1 cellular context compared by ENCODE assay signal in genomic region chr11:47552581-47553416, GRCh38.
TF ChIP-seq lines count a peak whose summit lies in the region.

CELF1 (minus strand) TSS chr11:47553132; CDS start chr11:47499523, 53,609 bp downstream.

TF ChIP-seq in H1, 55 proteins besides CTCF, POLR2A, EP300 and RAD21 (continued from another document):
- TF ChIP-seq SAP30 (IDR thresholded peaks at IDR 0.05; ENCODE audit: insufficient read depth, insufficient replicate concordance, low read length) (no peak), SP4 (IDR thresholded peaks at IDR 0.05; ENCODE audit: low read length) (no peak), CBX8 (IDR thresholded peaks at IDR 0.05; ENCODE audit: borderline replicate concordance, low read depth, low read length) (no peak), CHD2 (IDR thresholded peaks at IDR 0.05; ENCODE audit: low read length) (peak; percentile 12; the same call in 1 of the 2 replicates), CTBP2 (IDR thresholded peaks at IDR 0.05; ENCODE audit: borderline replicate concordance, insufficient read depth, insufficient read length, low read length) (no peak), ASH2L (IDR thresholded peaks at IDR 0.05; ENCODE audit: low read length) (peak; percentile 97), SUZ12 (IDR thresholded peaks at IDR 0.05; ENCODE audit: low read length) (no peak), MAX (IDR thresholded peaks at IDR 0.05) (peak; percentile 72), NRF1 (IDR thresholded peaks at IDR 0.05; ENCODE audit: low read depth, low read length) (no peak), TEAD4 (IDR thresholded peaks at IDR 0.05; ENCODE audit: low read depth, low read length) (no peak), TAF7 (optimal IDR thresholded peaks at IDR 0.05; ENCODE audit: borderline replicate concordance, low read depth, low read length) (no peak), BACH1 (IDR thresholded peaks at IDR 0.05; ENCODE audit: low read length) (no peak), FOSL1 (IDR thresholded peaks at IDR 0.05; ENCODE audit: insufficient read depth, low read depth, low read length) (no peak), JUN (IDR thresholded peaks at IDR 0.05; ENCODE audit: low read depth, low read length) (no peak), ZNF274 (IDR thresholded peaks at IDR 0.05; ENCODE audit: borderline replicate concordance, extremely low read depth, low read length) (no peak), RFX5 (IDR thresholded peaks at IDR 0.05; ENCODE audit: borderline replicate concordance, low read depth, low read length) (no peak), GABPA (IDR thresholded peaks at IDR 0.05; ENCODE audit: borderline replicate concordance, insufficient read depth, low read length) (no peak; the same call in 1 of the 2 replicates), SP1 (IDR thresholded peaks at IDR 0.05; ENCODE audit: low read depth, low read length) (peak; percentile 71; the same call in 1 of the 2 replicates), KDM1A (IDR thresholded peaks at IDR 0.05; ENCODE audit: borderline replicate concordance, low read length) (0 out of 2 replicates have a peak, but pooled peaks have one; percentile 9), BCL11A (IDR thresholded peaks at IDR 0.05; ENCODE audit: low read depth in 2 of 2, low read length in 2 of 2) (no peak), POLR2AphosphoS5 (IDR thresholded peaks at IDR 0.05; ENCODE audit: low read depth, low read length) (peak; percentile 41), KDM4A (IDR thresholded peaks at IDR 0.05; ENCODE audit: low read depth, low read length, severe bottlenecking) (peak; percentile 42), CREB1 (IDR thresholded peaks at IDR 0.05) (peak; percentile 54; the same call in 1 of the 2 replicates), GTF2F1 (IDR thresholded peaks at IDR 0.05; ENCODE audit: borderline replicate concordance, low read depth, low read length) (no peak), RBBP5 (IDR thresholded peaks at IDR 0.05; ENCODE audit: borderline replicate concordance, low read depth, low read length) (peak; percentile 67; the same call in 1 of the 2 replicates), ATF2 (IDR thresholded peaks at IDR 0.05; ENCODE audit: low read length) (no peak), USF2 (IDR thresholded peaks at IDR 0.05; ENCODE audit: low read length) (no peak), TCF12 (IDR thresholded peaks at IDR 0.05; ENCODE audit: low read depth, low read length) (no peak), SIRT6 (IDR thresholded peaks at IDR 0.05; ENCODE audit: low read length) (no peak), RXRA (IDR thresholded peaks at IDR 0.05; ENCODE audit: insufficient read depth, low read depth, low read length) (no peak), SIN3A (conservative IDR thresholded peaks at IDR 0.05 in 1 of 2, IDR thresholded peaks at IDR 0.05 in 1 of 2; ENCODE audit: low read depth in 1 of 2, low read length in 2 of 2) (peak; percentile 45 to 68; a peak in 2 of 4 replicates), ATF3 (IDR thresholded peaks at IDR 0.05; ENCODE audit: insufficient read depth, low read depth, low read length) (no peak), HDAC2 (IDR thresholded peaks at IDR 0.05; ENCODE audit: borderline replicate concordance in 1 of 2, low read depth in 2 of 2, low read length in 2 of 2) (0 out of 4 replicates have a peak, but pooled peaks of 1 of the 2 experiments have one; percentile 24), POU5F1 (IDR thresholded peaks at IDR 0.05; ENCODE audit: low read depth, low read length) (no peak), TBP (IDR thresholded peaks at IDR 0.05; ENCODE audit: low read depth, low read length) (0 out of 2 replicates have a peak, but pooled peaks have one; percentile 13), CEBPB (IDR thresholded peaks at IDR 0.05; ENCODE audit: low read depth, low read length) (no peak), SP2 (IDR thresholded peaks at IDR 0.05; ENCODE audit: low read length) (no peak), EGR1 (IDR thresholded peaks at IDR 0.05; ENCODE audit: borderline replicate concordance, low read depth, low read length) (0 out of 2 replicates have a peak, but pooled peaks have one; percentile 52), CHD7 (IDR thresholded peaks at IDR 0.05; ENCODE audit: insufficient replicate concordance, low read length) (no peak), KDM5A (IDR thresholded peaks at IDR 0.05; ENCODE audit: low read length) (no peak), RNF2 (IDR thresholded peaks at IDR 0.05; ENCODE audit: borderline replicate concordance, low read depth, low read length, missing control alignments, poor library complexity, severe bottlenecking) (no peak), NANOG (IDR thresholded peaks at IDR 0.05; ENCODE audit: insufficient read depth, low read depth, low read length, poor library complexity, severe bottlenecking) (no peak), EZH2 (IDR thresholded peaks at IDR 0.05; ENCODE audit: low read depth, low read length, severe bottlenecking) (no peak), JUND (IDR thresholded peaks at IDR 0.05; ENCODE audit: low read length) (0 out of 2 replicates have a peak, but pooled peaks have one; percentile 13), SIX5 (IDR thresholded peaks at IDR 0.05; ENCODE audit: low read depth, low read length) (no peak), SRF (IDR thresholded peaks at IDR 0.05; ENCODE audit: low read depth, low read length) (peak; percentile 10; the same call in 1 of the 2 replicates), PHF8 (conservative IDR thresholded peaks at IDR 0.05; ENCODE audit: low read depth, low read length) (peak; percentile 78), HDAC6 (IDR thresholded peaks at IDR 0.05; ENCODE audit: low read depth, low read length) (no peak), E2F6 (IDR thresholded peaks at IDR 0.05) (no peak), MAFK (IDR thresholded peaks at IDR 0.05; ENCODE audit: low read depth, low read length) (no peak), TAF1 (IDR thresholded peaks at IDR 0.05; ENCODE audit: low read depth, low read length) (peak; percentile 75), YY1 (IDR thresholded peaks at IDR 0.05; ENCODE audit: low read depth, low read length) (peak; percentile 96), BRCA1 (IDR thresholded peaks at IDR 0.05; ENCODE audit: low read depth, low read length) (no peak), CHD1 (IDR thresholded peaks at IDR 0.05; ENCODE audit: low read depth, low read length) (no peak)
